Comparison of ENCODE assay signal across 8 cellular contexts in genomic region chr2:47070920-47071824, GRCh38.
A peak's percentile ranks its signal among the peaks of the same experiment; 100 is the strongest.
DNase-seq lines count a peak whose midpoint lies in the region; ATAC-seq and TF ChIP-seq lines count a peak whose summit lies in the region.

No MANE protein-coding gene starts in this region.

- no peaks in the 10 kb centered on the region for H3K27me3 ChIP-seq in prostate gland (replicated peaks; ENCODE audit: insufficient read depth)

- H3K36me3 ChIP-seq in prostate gland = no peaks in the 10 kb centered on the region

- DNase-seq in GM10266 (ENCODE audit: extremely low spot score) (peak; percentile 75), KG1 (lab: John Stamatoyannopoulos, UW) (peak; percentile 72), foreskin fibroblast (peak; percentile 77 to 84), prostate gland (ENCODE audit: low spot score) (peak; percentile 27), NCI-H2227 (lab: John Stamatoyannopoulos, UW; ENCODE audit: unreplicated experiment) (no peak), DMS153 treated with DMSO at 0.1 percent for 48 hours (lab: John Stamatoyannopoulos, UW; ENCODE audit: unreplicated experiment) (no peak)
- peak; percentile 38 for DNase-seq in activated T-cell treated with anti-CD3 and anti-CD28 coated beads, Interleukin-2, amount 50 U/mL, for 1 hour

- H3K4me3 ChIP-seq in foreskin fibroblast (ENCODE audit: low read depth in 1 of 2, low read length in 2 of 2) (no peak overlapping the region), prostate gland (no peak overlapping the region)

- intact Hi-C loops in prostate gland (cut with DNase I) = loop anchor here (5.0 kb wide), 1 partner anchor 101 kb away; no protein-coding TSS in a partner anchor

- no peak for TF ChIP-seq POLR2A in prostate gland (IDR thresholded peaks at IDR 0.05)

- no peaks in the 10 kb centered on the region for H3K9me3 ChIP-seq in prostate gland

- no peak for TF ChIP-seq CTCF in GM10266 (IDR thresholded peaks at IDR 0.05; ENCODE audit: control insufficient read depth, insufficient read depth, low read depth, missing control alignments)
- no peak for TF ChIP-seq CTCF in foreskin fibroblast (IDR thresholded peaks at IDR 0.05; ENCODE audit: low read depth, low read length)
- no peak for TF ChIP-seq CTCF in prostate gland (IDR thresholded peaks at IDR 0.05)

- peak; percentile 78 for ATAC-seq in GM21723 (IDR thresholded peaks at IDR 0.05; ENCODE audit: unreplicated experiment)

- 72% methylated on average over 15 of the region's 15 CpGs for WGBS in prostate gland

- H3K27ac ChIP-seq in prostate gland = peak overlapping the region; percentile 23 to 76

- peaks cover 20% of the 10 kb centered on the region for H3K4me1 ChIP-seq in prostate gland (replicated peaks)

Comparison
In these comparisons a context has a peak if more than half of its experiments do, and no peak if none do; other contexts are left out.
1. DNase-seq: peak in GM10266 (single experiment), KG1 (single experiment), activated T-cell treated with anti-CD3 and anti-CD28 coated beads, Interleukin-2, amount 50 U/mL, for 1 hour (single experiment), foreskin fibroblast (2 of 2) and prostate gland (single experiment); none in NCI-H2227 (single experiment) and DMS153 treated with DMSO at 0.1 percent for 48 hours (single experiment).